In the genomic region with DNA sequence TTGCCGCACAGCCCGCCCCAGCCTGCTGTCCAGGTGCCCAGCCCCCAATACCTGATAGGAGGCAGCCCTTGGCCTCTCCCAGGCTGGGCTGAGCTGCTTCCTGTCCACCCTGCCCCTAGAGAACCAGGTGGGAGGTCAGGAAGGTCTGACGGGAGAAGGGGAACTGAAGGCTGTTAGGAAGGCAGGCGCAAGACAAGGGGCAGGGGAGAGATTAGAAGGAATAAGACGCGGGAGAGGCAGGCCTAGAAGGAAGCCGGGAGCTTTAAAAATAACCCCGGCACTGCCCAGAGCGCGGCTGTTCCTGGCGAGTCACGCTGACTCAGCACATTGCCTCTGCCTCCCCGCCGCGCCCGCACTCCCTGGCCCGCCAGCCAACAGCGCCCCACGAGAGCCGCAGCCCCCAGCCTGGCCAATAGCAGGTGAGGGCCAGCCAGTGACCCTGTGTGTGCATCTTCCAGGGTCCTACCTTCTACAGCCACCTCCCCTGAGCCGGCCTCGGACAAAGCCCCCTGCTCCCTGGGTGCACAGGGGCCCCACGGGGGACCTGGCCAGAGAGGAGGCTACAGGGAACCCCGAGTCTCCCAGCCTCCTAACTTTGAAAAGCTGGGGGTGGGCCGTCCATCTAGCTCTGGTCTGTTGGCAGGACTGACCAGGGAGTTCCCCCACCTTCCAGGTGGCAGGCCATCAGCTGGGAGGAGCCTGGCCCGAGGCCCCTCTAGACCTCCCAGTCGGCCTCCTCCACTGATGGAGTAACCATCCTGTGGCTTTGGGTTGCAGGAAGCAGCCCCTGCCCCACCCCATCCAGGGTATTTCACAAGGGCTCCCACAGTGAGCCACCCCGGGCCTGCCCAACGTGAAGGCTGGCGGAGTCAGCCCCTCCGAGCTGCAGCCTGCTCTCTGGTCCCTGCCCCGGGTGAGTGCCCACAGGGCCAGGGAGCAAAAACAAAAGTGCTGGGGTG, we compare ENCODE assay signal across 8 cellular contexts. TPM values are rescaled to one million over a fixed set of nuclear protein-coding genes. Genes with fewer than 3 reads are reported as not detected.
A peak's percentile ranks its signal among the peaks of the same experiment; 100 is the strongest.
DNase-seq lines count a peak whose midpoint lies in the region; ATAC-seq and TF ChIP-seq lines count a peak whose summit lies in the region.

No MANE protein-coding gene starts in this region.

- DNase-seq in HCT116 (ENCODE audit: low read depth, low spot score) (peak; percentile 21), SKM-1 (lab: John Stamatoyannopoulos, UW; ENCODE audit: unreplicated experiment) (peak; percentile 86), fibroblast of lung (ENCODE audit: low read depth in 2 of 2) (peak; percentile 75 to 79), NCI-H2029 (lab: John Stamatoyannopoulos, UW) (no peak), NCI-H510A (lab: John Stamatoyannopoulos, UW) (no peak)
- DNase-seq in naive thymus-derived CD4-positive, alpha-beta T cell, result peak in 1 of 9 donors; percentile 39
- no peak for DNase-seq in stimulated activated naive CD4-positive, alpha-beta T cell (lab: John Stamatoyannopoulos, UW)
- DNase-seq in activated CD4-positive, alpha-beta T cell treated with anti-CD3 and anti-CD28 coated beads for 48 hours, result no peak

- H3K4me1 ChIP-seq in HCT116 (ENCODE audit: control insufficient read depth in 1 of 2, insufficient read depth in 2 of 2, low read length in 2 of 2), result peaks cover 30 to 56% of the 10 kb centered on the region in 2 experiments
- peaks cover 28% of the 10 kb centered on the region for H3K4me1 ChIP-seq in fibroblast of lung (ENCODE audit: control insufficient read depth, extremely low read depth, insufficient read depth, low read length)
- peaks cover 10 to 29% of the 10 kb centered on the region in 2 donors for H3K4me1 ChIP-seq in naive thymus-derived CD4-positive, alpha-beta T cell (ENCODE audit: control insufficient read depth in 2 of 2, insufficient read depth in 2 of 2, low read length in 2 of 2)

- H3K27me3 ChIP-seq in HCT116 (ENCODE audit: insufficient read depth, low read length), result no peaks in the 10 kb centered on the region
- H3K27me3 ChIP-seq in fibroblast of lung (ENCODE audit: control insufficient read depth, insufficient read depth, low read length), result no peaks in the 10 kb centered on the region
- peaks cover 0 to 4% of the 10 kb centered on the region in 2 donors for H3K27me3 ChIP-seq in naive thymus-derived CD4-positive, alpha-beta T cell (ENCODE audit: control insufficient read depth in 2 of 2, insufficient read depth in 2 of 2, low read length in 2 of 2)

- H2AFZ ChIP-seq in HCT116 (ENCODE audit: low read depth, low read length, poor library complexity, severe bottlenecking) (no peak overlapping the region), fibroblast of lung (ENCODE audit: low read length) (no peak overlapping the region)

- H3K4me3 Mint-ChIP-seq in naive thymus-derived CD4-positive, alpha-beta T cell, result peak overlapping the region in 5 of 10 donors; percentile 6 to 83 (median 58)

- H3K9me3 ChIP-seq in HCT116 (ENCODE audit: control insufficient read depth in 1 of 2, insufficient read depth in 1 of 2, low read depth in 1 of 2, low read length in 2 of 2) (no peaks in the 10 kb centered on the region), fibroblast of lung (ENCODE audit: control insufficient read depth, insufficient read depth, low read depth, low read length) (no peaks in the 10 kb centered on the region)
- H3K9me3 ChIP-seq in naive thymus-derived CD4-positive, alpha-beta T cell (ENCODE audit: control insufficient read depth in 2 of 3, low read length in 3 of 3), result no peaks in the 10 kb centered on the region

- BruUV-seq in HCT116 (replicated peaks; lab: Mats Ljungman, UMichigan), result no TSS peak

- peaks cover 15 to 36% of the 10 kb centered on the region in 2 experiments; a peak in 3 of 4 replicates for H3K36me3 ChIP-seq in HCT116 (ENCODE audit: control insufficient read depth in 1 of 2, insufficient read depth in 2 of 2, low read length in 2 of 2)
- peaks cover 26% of the 10 kb centered on the region for H3K36me3 ChIP-seq in fibroblast of lung (ENCODE audit: control insufficient read depth, insufficient read depth, low read length)
- H3K36me3 ChIP-seq in naive thymus-derived CD4-positive, alpha-beta T cell (ENCODE audit: control insufficient read depth in 2 of 3, insufficient read depth in 3 of 3, low read length in 3 of 3), result peaks cover 0 to 8% (median 0%) of the 10 kb centered on the region in 3 experiments

- CTCF ChIA-PET in HCT116 (lab: Charles Lee), result interaction anchor here (1.0 to 1.8 kb wide), 2 partner anchors 11 to 54 kb away, joined by 3 to 4 read pairs; no protein-coding TSS in a partner anchor
- CTCF ChIA-PET in naive thymus-derived CD4-positive, alpha-beta T cell (lab: Charles Lee), result no interaction called here

- TF ChIP-seq CTCF in HCT116 (IDR thresholded peaks at IDR 0.05 in 2 of 3, conservative IDR thresholded peaks at IDR 0.05 in 1 of 3; ENCODE audit: borderline replicate concordance in 1 of 3, insufficient read depth in 1 of 3, low read depth in 2 of 3, low read length in 2 of 3), result peak in 2 of 3 experiments; percentile 11 to 32; a peak in 3 of 6 replicates
- TF ChIP-seq CTCF in fibroblast of lung (conservative IDR thresholded peaks at IDR 0.05 in 1 of 2, IDR thresholded peaks at IDR 0.05 in 1 of 2; ENCODE audit: low read depth in 1 of 2, low read length in 2 of 2), result no peak

- H3K27ac Mint-ChIP-seq in naive thymus-derived CD4-positive, alpha-beta T cell, result peak overlapping the region in 4 of 9 donors; percentile 26 to 65 (median 46)

- H3K79me2 ChIP-seq in HCT116 (ENCODE audit: insufficient read depth, low read length) (peaks cover 91% of the 10 kb centered on the region), fibroblast of lung (ENCODE audit: control insufficient read depth, insufficient read depth, low read length) (peaks cover 73% of the 10 kb centered on the region)

- H3K4me2 ChIP-seq in HCT116 (ENCODE audit: low read length) (peak overlapping the region; percentile 80), fibroblast of lung (ENCODE audit: extremely low read depth, insufficient read depth, low read length) (peak overlapping the region; percentile 87)

- H3K27me3 Mint-ChIP-seq in naive thymus-derived CD4-positive, alpha-beta T cell, result no peaks in the 10 kb centered on the region

- ATAC-seq in HCT116, result peak; percentile 26
- peak; percentile 31 for ATAC-seq in naive thymus-derived CD4-positive, alpha-beta T cell

- H3K9me2 ChIP-seq in HCT116 (ENCODE audit: insufficient read depth), result no peaks in the 10 kb centered on the region

- H3K4me1 Mint-ChIP-seq in naive thymus-derived CD4-positive, alpha-beta T cell, result peaks cover 9 to 44% (median 32%) of the 10 kb centered on the region in 7 donors

- RAD21 ChIA-PET in HCT116 (lab: Charles Lee; ENCODE audit: low non-redundant PET in 1 of 2, low total read pairs in 2 of 2, uncharacterized antibody in 2 of 2, unreplicated experiment in 2 of 2), result interaction anchor here in 1 of 2 experiments (0.6 kb wide), 2 partner anchors 45 to 99 kb away, joined by 5 to 6 read pairs; partner anchors contain the start of gene LRRC45

- no peak for TF ChIP-seq POLR2A in HCT116 (IDR thresholded peaks at IDR 0.05; ENCODE audit: borderline replicate concordance, extremely low read depth, insufficient read depth, insufficient read length)

- no peak for TF ChIP-seq RAD21 in HCT116 (IDR thresholded peaks at IDR 0.05; ENCODE audit: low read depth)

- H3K27ac ChIP-seq in HCT116 (ENCODE audit: low read depth, low read length) (peak overlapping the region; percentile 80), fibroblast of lung (ENCODE audit: insufficient read depth, low read length) (peak overlapping the region; percentile 83)
- H3K27ac ChIP-seq in naive thymus-derived CD4-positive, alpha-beta T cell (ENCODE audit: low read depth, low read length), result peak overlapping the region; percentile 10

- no peaks in the 10 kb centered on the region for H4K20me1 ChIP-seq in HCT116 (ENCODE audit: insufficient read depth)
- no peaks in the 10 kb centered on the region for H4K20me1 ChIP-seq in fibroblast of lung (ENCODE audit: control insufficient read depth, extremely low read depth, insufficient read depth, low read length)

- H3K4me3 ChIP-seq in HCT116 (replicated peaks in 1 of 2; ENCODE audit: low read depth in 1 of 2, low read length in 2 of 2) (peak overlapping the region; percentile 25 to 36), fibroblast of lung (replicated peaks in 1 of 4; ENCODE audit: control extremely low read depth in 1 of 4, insufficient read depth in 1 of 4, low read depth in 3 of 4, low read length in 4 of 4) (peak overlapping the region; percentile 17 to 54 (median 35))
- no peak overlapping the region for H3K4me3 ChIP-seq in naive thymus-derived CD4-positive, alpha-beta T cell (ENCODE audit: low read length)

- no peaks in the 10 kb centered on the region for H3K9me3 Mint-ChIP-seq in naive thymus-derived CD4-positive, alpha-beta T cell

- intact Hi-C loops in HCT116 (cut with micrococcal nuclease), result no loop called here
- intact Hi-C loops in naive thymus-derived CD4-positive, alpha-beta T cell (cut with micrococcal nuclease), result no loop called here

- POLR2A ChIA-PET in HCT116 (lab: Charles Lee), result interaction anchor here (1.1 kb wide), 1 partner anchor 45 kb away, joined by 3 read pairs; no protein-coding TSS in a partner anchor
- POLR2A ChIA-PET in naive thymus-derived CD4-positive, alpha-beta T cell (lab: Charles Lee), result interaction anchor here (0.9 to 1.5 kb wide), 3 partner anchors 8 to 52 kb away, joined by 3 to 6 read pairs (median 5); no protein-coding TSS in a partner anchor

- H3K36me3 Mint-ChIP-seq in naive thymus-derived CD4-positive, alpha-beta T cell, result peaks cover 0 to 4% (median 0%) of the 10 kb centered on the region in 5 donors

- peak overlapping the region; percentile 65 for H3K9ac ChIP-seq in HCT116 (ENCODE audit: low read length)
- H3K9ac ChIP-seq in fibroblast of lung (ENCODE audit: insufficient read depth, low read length), result peak overlapping the region; percentile 58

RNA-seq across cellular contexts. Expression of gene MAFG, which starts 4.0 kb away (rescaled TPM):
- 46.8 TPM for total RNA-seq in HCT116 (2021; ENCODE audit: unreplicated experiment)
- polyA plus RNA-seq in HCT116 (2012), result 29.0 and 32.9 TPM in 2 replicates
- total RNA-seq in fibroblast of lung, result 18.0 and 20.6 TPM in 2 replicates
- 11.0 and 11.3 TPM in 2 replicates for polyA plus RNA-seq in fibroblast of lung
- 12.8 and 13.4 TPM in 2 replicates for polyA plus RNA-seq in fibroblast of lung (2012)
- 18.5 and 20.1 TPM in 2 replicates for polyA minus RNA-seq in fibroblast of lung (ENCODE audit: low replicate concordance)
- total RNA-seq in naive thymus-derived CD4-positive, alpha-beta T cell, result 10 to 100 TPM; 12.9 to 28.1 (median 18.1) TPM
- polyA plus RNA-seq in naive thymus-derived CD4-positive, alpha-beta T cell, result 1 to 10 TPM; 2.4 to 2.6 TPM

RNA-seq across cellular contexts. Expression of gene SIRT7, which starts 5.6 kb away (rescaled TPM):
- total RNA-seq in HCT116 (2021; ENCODE audit: unreplicated experiment), result 62.6 TPM
- polyA plus RNA-seq in HCT116 (2012), result 43.7 and 50.8 TPM in 2 replicates
- total RNA-seq in fibroblast of lung, result 14.9 and 18.7 TPM in 2 replicates
- polyA plus RNA-seq in fibroblast of lung, result 3.3 and 4.4 TPM in 2 replicates
- 10.1 and 17.6 TPM in 2 replicates for polyA plus RNA-seq in fibroblast of lung (2012)
- 39.3 and 50.8 TPM in 2 replicates for polyA minus RNA-seq in fibroblast of lung (ENCODE audit: low replicate concordance)
- total RNA-seq in naive thymus-derived CD4-positive, alpha-beta T cell, result 10 to 100 TPM; 56.0 to 81.4 (median 69.7) TPM
- polyA plus RNA-seq in naive thymus-derived CD4-positive, alpha-beta T cell, result 10 to 100 TPM; 21.6 to 38.7 TPM

RNA-seq across cellular contexts. Expression of gene PCYT2, which starts 12.4 kb away (rescaled TPM):
- total RNA-seq in HCT116 (2021; ENCODE audit: unreplicated experiment) (51.5 TPM), fibroblast of lung (31.6 and 65.6 TPM in 2 replicates)
- polyA plus RNA-seq in HCT116 (2012), result 44.1 and 45.7 TPM in 2 replicates
- 46.0 and 61.1 TPM in 2 replicates for polyA plus RNA-seq in fibroblast of lung
- 57.9 and 83.5 TPM in 2 replicates for polyA plus RNA-seq in fibroblast of lung (2012)
- polyA minus RNA-seq in fibroblast of lung (ENCODE audit: low replicate concordance), result 66.2 and 129 TPM in 2 replicates
- 10 to 100 TPM; 17.5 to 43.6 (median 35.2) TPM for total RNA-seq in naive thymus-derived CD4-positive, alpha-beta T cell
- polyA plus RNA-seq in naive thymus-derived CD4-positive, alpha-beta T cell, result 10 to 100 TPM; 22.4 to 27.0 TPM

RNA-seq across cellular contexts. Expression of gene PYCR1, which starts 13.5 kb away (rescaled TPM):
- total RNA-seq in HCT116 (2021; ENCODE audit: unreplicated experiment) (396 TPM), fibroblast of lung (73.7 and 102 TPM in 2 replicates)
- polyA plus RNA-seq in HCT116 (2012), result 376 and 456 TPM in 2 replicates
- polyA plus RNA-seq in fibroblast of lung, result 34.2 and 56.8 TPM in 2 replicates
- polyA plus RNA-seq in fibroblast of lung (2012), result 52.2 and 74.6 TPM in 2 replicates
- polyA minus RNA-seq in fibroblast of lung (ENCODE audit: low replicate concordance), result 85.0 and 116 TPM in 2 replicates
- total RNA-seq in naive thymus-derived CD4-positive, alpha-beta T cell, result 10 to 100 TPM in 1 of 5 experiments, 1 to 10 TPM in 4; 1.8 to 31.1 (median 2.3) TPM
- polyA plus RNA-seq in naive thymus-derived CD4-positive, alpha-beta T cell, result 1 to 10 TPM; 4.2 to 4.5 TPM

RNA-seq across cellular contexts. Expression of gene NPB, which starts 21.5 kb away (rescaled TPM):
- total RNA-seq in HCT116 (2021; ENCODE audit: unreplicated experiment) (1.2 TPM), fibroblast of lung (0.51 and 0.83 TPM in 2 replicates)
- 0.56 and 0.90 TPM in 2 replicates for polyA plus RNA-seq in HCT116 (2012)
- 0.19 and 0.31 TPM in 2 replicates for polyA plus RNA-seq in fibroblast of lung
- polyA plus RNA-seq in fibroblast of lung (2012), result 0.35 and 0.71 TPM in 2 replicates
- not detected in 2 replicates for polyA minus RNA-seq in fibroblast of lung (ENCODE audit: low replicate concordance)
- total RNA-seq in naive thymus-derived CD4-positive, alpha-beta T cell, result under 1 TPM in 4 of 5 experiments, not detected in 1; 0.29 to 0.59 (median 0.54) TPM
- polyA plus RNA-seq in naive thymus-derived CD4-positive, alpha-beta T cell, result under 1 TPM in 1 of 2 donors, not detected in 1; 0.20 TPM

Comparison
In these comparisons a context has a peak if more than half of its experiments do, and no peak if none do; other contexts are left out.
1. DNase-seq: peak in HCT116 (single experiment), SKM-1 (single experiment) and fibroblast of lung (2 of 2); none in stimulated activated naive CD4-positive, alpha-beta T cell (0 of 6), NCI-H2029 (single experiment), NCI-H510A (single experiment) and activated CD4-positive, alpha-beta T cell treated with anti-CD3 and anti-CD28 coated beads for 48 hours (single experiment).
2. H3K27ac ChIP-seq: peak in every context shown above with its lines; median percentile 83 in fibroblast of lung; 80 in HCT116; 10 in naive thymus-derived CD4-positive, alpha-beta T cell.
3. CTCF ChIP-seq: peak in HCT116 (2 of 3); none in fibroblast of lung (0 of 2).